10 cellular contexts compared by ENCODE assay signal in the genomic region with DNA sequence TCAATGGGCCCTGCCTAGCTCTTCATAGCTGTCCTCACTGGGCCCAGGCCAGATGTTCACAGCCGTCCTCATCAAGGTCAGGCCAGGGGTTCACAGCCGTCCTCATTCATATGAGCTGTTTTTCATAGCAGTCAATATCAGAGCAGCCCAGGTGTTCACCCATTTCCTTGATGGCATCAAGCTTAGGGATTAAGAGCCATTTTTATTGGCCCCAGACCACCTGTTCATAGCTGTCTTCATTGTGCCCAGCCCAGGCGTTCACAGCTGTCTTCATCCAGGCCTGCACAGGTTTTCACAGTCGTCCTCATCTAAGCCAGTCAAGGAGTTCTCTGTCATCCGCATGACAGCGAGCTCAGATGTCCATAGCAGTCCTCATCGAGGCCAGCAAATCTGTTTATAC. TPM values are rescaled to one million over a fixed set of nuclear protein-coding genes. Genes with fewer than 3 reads are reported as not detected.
"Had no signal": no experiment of that assay in that cellular context is flagged by ENCODE, and none has a peak within 500 bp of the region (broad histone marks: within the 10 kb centered on the region; RNA-seq: fewer than 3 reads in every experiment).

No MANE protein-coding gene starts in this region.

- H3K4me1 ChIP-seq: HAP-1 had no signal

- H3K4me1 Mint-ChIP-seq: GM23338, H9 had no signal

- H3K27ac Mint-ChIP-seq: GM23338, H9, HFFc6 had no signal

- H3K36me3 ChIP-seq: HAP-1 had no signal

- H3K4me3 Mint-ChIP-seq: GM23338, HFFc6 had no signal

- ATAC-seq: GM23338, HCT116 had no signal

- H2AFZ ChIP-seq: GM23338 had no signal

- H3K4me3 ChIP-seq: GM23338, HAP-1 had no signal

- H3K4me2 ChIP-seq: GM23338 had no signal

- H3K9me3 ChIP-seq: HAP-1 had no signal

- DNase-seq: GOT3, H7, H9, HCEC 1CT, HFFc6 had no signal

RNA-seq across cellular contexts. Expression of gene FRG2B, which starts 9.4 kb away (rescaled TPM):
- total RNA-seq: GM23338, H1, H9, HFFc6 had no signal
- polyA plus RNA-seq: GM23338, H1 had no signal

RNA-seq across cellular contexts. Expression of gene SYCE1, which starts 51.8 kb away (rescaled TPM):
- total RNA-seq: GM23338, H1, H4, H7, H9, HFFc6 had no signal
- polyA plus RNA-seq: H1 had no signal
